ENCODE assay signal across 14 cellular contexts in the genomic region with DNA sequence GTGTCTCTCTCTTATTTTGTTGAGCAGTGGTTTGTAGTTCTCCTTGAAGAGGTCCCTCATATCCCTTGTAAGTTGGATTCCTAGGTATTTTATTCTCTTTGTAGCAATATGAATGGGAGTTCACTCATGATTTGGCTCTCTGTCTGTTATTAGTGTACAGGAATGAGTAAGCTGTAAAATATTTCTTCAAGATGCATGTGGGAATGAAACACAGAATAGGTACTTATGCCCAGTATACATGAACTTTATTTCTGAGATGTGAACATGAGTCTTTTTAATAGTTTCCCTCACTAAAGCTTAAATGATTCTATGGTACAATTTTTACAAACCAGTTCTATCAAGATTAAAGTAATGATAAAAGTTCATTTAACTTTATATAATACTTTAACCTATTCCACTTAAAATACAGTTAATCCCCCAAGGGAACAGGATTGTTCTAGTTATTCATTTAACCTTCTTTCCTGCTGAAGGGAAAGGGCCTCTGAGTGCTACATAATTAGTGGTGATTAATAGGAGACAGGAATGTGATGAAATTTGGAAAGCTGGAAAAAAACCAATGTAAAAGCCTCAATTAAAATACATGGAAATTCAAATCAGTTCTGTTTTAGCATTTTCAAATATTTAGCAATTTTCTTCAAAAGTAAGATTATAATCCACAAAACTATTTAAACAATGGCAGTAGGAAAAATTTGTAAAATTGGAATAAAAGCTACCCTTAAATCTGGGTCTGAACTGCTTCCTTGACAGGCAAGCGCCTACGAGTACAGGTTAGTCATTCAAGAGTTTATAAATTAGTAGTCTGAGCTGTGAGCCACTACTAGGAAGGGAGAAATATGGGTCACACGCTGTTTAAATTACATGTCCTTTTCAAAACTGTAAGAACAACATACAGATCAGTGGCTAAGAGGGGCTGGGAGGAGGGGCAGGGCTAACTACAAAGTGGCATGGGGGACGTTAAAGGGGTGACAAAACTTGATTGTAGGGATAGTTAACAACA. TPM values are rescaled to one million over a fixed set of nuclear protein-coding genes. Genes with fewer than 3 reads are reported as not detected.
A peak's percentile ranks its signal among the peaks of the same experiment; 100 is the strongest.
DNase-seq lines count a peak whose midpoint lies in the region; ATAC-seq, FAIRE-seq and TF ChIP-seq lines count a peak whose summit lies in the region.
"Had no signal": no experiment of that assay in that cellular context is flagged by ENCODE, and none has a peak within 500 bp of the region (broad histone marks: within the 10 kb centered on the region; RNA-seq: fewer than 3 reads in every experiment).

No MANE protein-coding gene starts in this region.

- TF ChIP-seq CTCF in bronchial epithelial cell (IDR thresholded peaks at IDR 0.05; ENCODE audit: insufficient read depth, low read length, severe bottlenecking) (no peak), kidney (IDR thresholded peaks at IDR 0.05; ENCODE audit: borderline replicate concordance, extremely low read depth, insufficient read depth) (no peak), type B pancreatic cell (conservative IDR thresholded peaks at IDR 0.05) (no peak)

- no peaks in the 10 kb centered on the region for H3K9me3 Mint-ChIP-seq in type B pancreatic cell

- no peak overlapping the region for H3K27ac Mint-ChIP-seq in type B pancreatic cell

- H3K4me3 Mint-ChIP-seq in type B pancreatic cell, result no peak overlapping the region

- no peak for ATAC-seq in HG03039 (IDR thresholded peaks at IDR 0.05; ENCODE audit: unreplicated experiment)
- ATAC-seq: activated CD4-positive, CD25-positive, alpha-beta regulatory T cell treated with anti-CD3 and anti-CD28 coated beads, Interleukin-2, amount 50 U/mL, for 24 hours had no signal

- in situ Hi-C loops in ACHN (cut with HindIII; ENCODE audit: low pct_ligation_motif_present, low pct_unique_long_range_greater_than_20kb, low sequenced_read_pairs), result no loop called here

- H3K27me3 Mint-ChIP-seq in type B pancreatic cell, result no peaks in the 10 kb centered on the region

- peaks cover 3% of the 10 kb centered on the region for H3K36me3 Mint-ChIP-seq in type B pancreatic cell

- no peak overlapping the region for H3K4me3 ChIP-seq in bronchial epithelial cell (ENCODE audit: low read depth, low read length)
- H3K4me3 ChIP-seq in kidney (ENCODE audit: low read length in 2 of 2), result no peak overlapping the region
- H3K4me3 ChIP-seq: BLaER1 treated with 17β-estradiol and CSF1 and Interleukin-3, amounts not matched to agents 10 nM and 100 nM; lung had no signal

- intact Hi-C loops in kidney (cut with DNase I), result no loop called here

- DNase-seq in ACHN (peak; percentile 70), M059J (ENCODE audit: low read depth) (peak; percentile 72), bronchial epithelial cell (ENCODE audit: low read depth) (peak; percentile 84), kidney (no peak), type B pancreatic cell (ENCODE audit: extremely low spot score, unreplicated experiment) (no peak), DMS53 (lab: John Stamatoyannopoulos, UW) (no peak)
- DNase-seq in activated CD8-positive, alpha-beta memory T cell treated with anti-CD3 and anti-CD28 coated beads for 24 hours, result no peak
- DNase-seq: activated T-cell treated with anti-CD3 and anti-CD28 coated beads, Interleukin-2, amount 50 U/mL, for 48 hours; occipital lobe; stimulated activated CD4-positive, alpha-beta T cell treated with anti-CD3 and anti-CD28 coated beads, Interleukin-1b, Interleukin-23, amount 100 ng/mL, for 48 hours had no signal

- FAIRE-seq in bronchial epithelial cell (lab: Jason Lieb, UNC) (no peak), kidney (lab: Jason Lieb, UNC) (peak; percentile 78)

- H3K4me1 Mint-ChIP-seq in type B pancreatic cell (ENCODE audit: unreplicated experiment), result peaks cover 7% of the 10 kb centered on the region

- H3K36me3 ChIP-seq in bronchial epithelial cell (ENCODE audit: control insufficient read depth, insufficient read depth, low read length), result no peaks in the 10 kb centered on the region
- H3K36me3 ChIP-seq in kidney (ENCODE audit: control insufficient read depth in 1 of 2, insufficient read depth in 2 of 2, low read length in 2 of 2), result no peaks in the 10 kb centered on the region

- no peak overlapping the region for H3K9ac ChIP-seq in kidney (ENCODE audit: low read length in 2 of 2)
- H3K9ac ChIP-seq: BLaER1 treated with 17β-estradiol and CSF1 and Interleukin-3, amounts not matched to agents 10 nM and 100 nM had no signal

- H3K9me3 ChIP-seq in kidney (ENCODE audit: control insufficient read depth in 1 of 2, low read length in 2 of 2), result no peaks in the 10 kb centered on the region

- peak overlapping the region; percentile 14 to 72 for H3K27ac ChIP-seq in kidney (ENCODE audit: low read depth in 2 of 2, low read length in 2 of 2)
- H3K27ac ChIP-seq: BLaER1 treated with 17β-estradiol and CSF1 and Interleukin-3, amounts not matched to agents 10 nM and 100 nM had no signal

- H3K27me3 ChIP-seq in bronchial epithelial cell (ENCODE audit: control insufficient read depth, insufficient read depth, low read length), result no peaks in the 10 kb centered on the region
- H3K27me3 ChIP-seq: BLaER1 treated with 17β-estradiol and CSF1 and Interleukin-3, amounts not matched to agents 10 nM and 100 nM had no signal

- peaks cover 0 to 2% of the 10 kb centered on the region in 2 donors for H3K4me1 ChIP-seq in kidney (ENCODE audit: control insufficient read depth in 1 of 2, insufficient read depth in 1 of 2, low read depth in 1 of 2, low read length in 2 of 2)

RNA-seq across cellular contexts. Expression of a gene that starts 28.9 kb away (rescaled TPM):
- 19.1 and 21.2 TPM in 2 replicates for total RNA-seq in M059J (2014; rRNA removed; shearing (Covaris generic))
- total RNA-seq in bronchial epithelial cell, result 125 and 141 TPM in 2 replicates
- 35.1 TPM for total RNA-seq in kidney
- polyA plus RNA-seq in kidney (ENCODE audit: insufficient read depth, low read depth, low replicate concordance), result 12.3 TPM
- 11.8 and 25.2 TPM in 2 replicates for total RNA-seq in type B pancreatic cell (ENCODE audit: low replicate concordance)

Comparison
In these comparisons a context has a peak if more than half of its experiments do, and no peak if none do; other contexts are left out.
1. DNase-seq: peak in ACHN (single experiment), M059J (single experiment) and bronchial epithelial cell (single experiment); none in kidney (single experiment), type B pancreatic cell (single experiment), activated CD8-positive, alpha-beta memory T cell treated with anti-CD3 and anti-CD28 coated beads for 24 hours (single experiment) and DMS53 (single experiment).